20 cellular contexts compared by ENCODE assay signal in the genomic region with DNA sequence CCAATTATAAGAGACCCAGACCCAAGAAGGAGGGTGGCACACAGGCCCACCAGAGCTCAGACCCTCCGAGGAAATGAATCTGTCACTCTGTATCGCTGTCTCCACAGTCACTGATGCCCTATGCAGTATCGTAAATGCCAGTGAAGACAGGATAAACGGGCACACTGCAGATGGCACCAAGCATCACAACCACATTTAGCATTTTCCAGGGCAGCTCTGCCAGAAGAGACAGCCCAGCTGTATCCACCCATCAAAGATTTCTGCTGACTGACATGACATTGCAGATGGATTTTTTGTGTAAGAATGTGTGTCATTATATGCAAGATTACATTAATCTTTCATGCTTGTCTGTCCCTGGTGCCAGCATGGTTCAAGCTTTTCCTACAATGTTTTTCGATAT.
"Had no signal": no experiment of that assay in that cellular context is flagged by ENCODE, and none has a peak within 500 bp of the region (broad histone marks: within the 10 kb centered on the region; RNA-seq: fewer than 3 reads in every experiment).

No MANE protein-coding gene starts in this region.

- H3K36me3 ChIP-seq: adrenal gland, Peyer's patch, SJCRH30, WERI-Rb-1 had no signal

- DNase-seq: activated CD4-positive, alpha-beta memory T cell treated with anti-CD3 and anti-CD28 coated beads, Interleukin-2, amount 10 ng/mL, durations not matched to agents 7 days and 5 days; activated CD4-positive, alpha-beta T cell treated with anti-CD3 and anti-CD28 coated beads for 36 hours; activated CD4-positive, alpha-beta T cell treated with anti-CD3 and anti-CD28 coated beads, Interleukin-2, amount 50 U/mL, for 1 hour; activated naive CD4-positive, alpha-beta T cell treated with anti-CD3 and anti-CD28 coated beads, Interleukin-2, amount 50 U/mL, for 16 hours; activated naive CD8-positive, alpha-beta T cell treated with anti-CD3 and anti-CD28 coated beads, Interleukin-2, amount 10 ng/mL, durations not matched to agents 7 days and 5 days; activated T-cell treated with anti-CD3 and anti-CD28 coated beads, Interleukin-2, amount 50 U/mL, for 72 hours; adrenal gland; anterior cingulate cortex; NCI-H1105 treated with DMSO at 0.1 percent for 48 hours; NCI-H2029 treated with DMSO at 0.1 percent for 48 hours; NCI-H345; NCI-H510A treated with DMSO at 0.1 percent for 48 hours; NCI-H69; Peyer's patch; Right ventricle myocardium superior; SK-N-SH; T-helper 1 cell; WERI-Rb-1 had no signal

- H3K27me3 ChIP-seq: adrenal gland, Peyer's patch, SJCRH30 had no signal

- H3K4me3 ChIP-seq: adrenal gland, Peyer's patch, SJCRH30 had no signal

- ATAC-seq: activated CD4-positive, alpha-beta T cell treated with anti-CD3 and anti-CD28 coated beads for 36 hours; activated T-cell treated with anti-CD3 and anti-CD28 coated beads, Interleukin-2, amount 50 U/mL, for 72 hours had no signal

- H3K4me2 ChIP-seq: SK-N-SH had no signal

- H3K4me1 ChIP-seq: adrenal gland, Peyer's patch had no signal

- H3K9ac ChIP-seq: SK-N-SH had no signal

- H3K9me2 ChIP-seq: SK-N-SH had no signal

- H3K9me3 ChIP-seq: adrenal gland, Peyer's patch, SJCRH30, SK-N-SH had no signal

- H3K27ac ChIP-seq: adrenal gland, Peyer's patch, RWPE1, SJCRH30, WERI-Rb-1 had no signal
